Comparison of ENCODE assay signal across 10 cellular contexts in the genomic region with DNA sequence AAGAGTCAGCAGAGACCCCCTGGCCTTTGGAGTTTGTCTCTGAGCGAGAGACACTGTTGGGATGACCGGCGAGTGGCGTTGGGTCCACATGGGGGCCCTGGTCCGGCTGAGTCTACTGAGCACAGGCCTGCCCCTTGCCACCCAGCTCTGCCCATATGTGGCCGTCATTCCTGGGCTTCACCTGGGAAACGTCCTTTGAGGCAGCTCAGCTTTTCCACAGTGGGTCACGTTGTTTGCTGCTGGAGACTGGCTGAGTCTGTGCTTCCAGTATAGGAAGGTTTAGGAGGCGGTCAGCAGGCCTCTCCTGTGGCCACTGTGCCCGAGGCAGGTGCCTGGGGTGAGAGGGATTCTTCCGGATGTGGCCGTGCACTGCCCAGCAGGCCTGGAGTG. TPM values are rescaled to one million over a fixed set of nuclear protein-coding genes. Genes with fewer than 3 reads are reported as not detected.
DNase-seq lines count a peak whose midpoint lies in the region; ATAC-seq and TF ChIP-seq lines count a peak whose summit lies in the region.
"Had no signal": no experiment of that assay in that cellular context is flagged by ENCODE, and none has a peak within 500 bp of the region (broad histone marks: within the 10 kb centered on the region; RNA-seq: fewer than 3 reads in every experiment).

No MANE protein-coding gene starts in this region.

- DNase-seq in H9 (no peak), SJCRH30 (no peak), esophagus muscularis mucosa (ENCODE audit: extremely low spot score) (no peak), KG1 (lab: John Stamatoyannopoulos, UW) (no peak), caudate nucleus (lab: John Stamatoyannopoulos, UW) (no peak)
- DNase-seq: NCI-H1694 had no signal

- H3K79me1 ChIP-seq in H9 (ENCODE audit: insufficient read depth, low read depth, low read length, poor library complexity, severe bottlenecking), result no peaks in the 10 kb centered on the region

- no peak overlapping the region for H4K8ac ChIP-seq in H9 (replicated peaks; ENCODE audit: insufficient read length, low read depth, low read length)

- no peak for TF ChIP-seq POLR2A in esophagus muscularis mucosa (IDR thresholded peaks at IDR 0.05; ENCODE audit: low read depth)

- no peaks in the 10 kb centered on the region for H3K4me1 ChIP-seq in H9 (ENCODE audit: insufficient read depth, low read length)
- H3K4me1 ChIP-seq in SJCRH30, result peaks cover 23% of the 10 kb centered on the region
- H3K4me1 ChIP-seq in esophagus muscularis mucosa, result peaks cover 45 to 54% (median 51%) of the 10 kb centered on the region in 4 donors

- H3K4me3 ChIP-seq in SJCRH30 (no peak overlapping the region), esophagus muscularis mucosa (no peak overlapping the region)

- H3K27me3 ChIP-seq in H9 (ENCODE audit: insufficient read depth, low read length) (no peaks in the 10 kb centered on the region; the same call in 1 of the 2 replicates), SJCRH30 (no peaks in the 10 kb centered on the region), esophagus muscularis mucosa (peaks cover 0 to 11% (median 0%) of the 10 kb centered on the region in 4 donors)

- H2BK20ac ChIP-seq in H9 (ENCODE audit: low read depth, low read length, poor library complexity, severe bottlenecking), result no peak overlapping the region

- no peak overlapping the region for H2BK12ac ChIP-seq in H9 (ENCODE audit: insufficient read length, low read depth, low read length)

- no peak overlapping the region for H3K27ac Mint-ChIP-seq in H9
- peak overlapping the region; percentile 65 for H3K27ac Mint-ChIP-seq in stimulated activated memory B cell treated with anti-CD40 and anti-IgM and Interleukin-4, amounts not matched to agents 10 μg/mL and 1 μg/mL and 100 μg/mL, for 72 hours

- no peaks in the 10 kb centered on the region for H3K36me3 Mint-ChIP-seq in H9 (ENCODE audit: insufficient read depth in 1 of 3, low read depth in 3 of 3)
- no peaks in the 10 kb centered on the region for H3K36me3 Mint-ChIP-seq in stimulated activated memory B cell treated with anti-CD40 and anti-IgM and Interleukin-4, amounts not matched to agents 10 μg/mL and 1 μg/mL and 100 μg/mL, for 72 hours

- H3K27ac ChIP-seq in H9 (ENCODE audit: insufficient read length, low read depth, low read length), result no peak overlapping the region
- peak overlapping the region; percentile 63; the same call in 1 of the 2 replicates for H3K27ac ChIP-seq in SJCRH30
- peak overlapping the region in 3 of 4 donors; percentile 49 to 68 (median 65) for H3K27ac ChIP-seq in esophagus muscularis mucosa (replicated peaks in 1 of 4)
- H3K27ac ChIP-seq in caudate nucleus (ENCODE audit: low read depth, low read length), result no peak overlapping the region

- no peak overlapping the region for H3K23ac ChIP-seq in H9 (ENCODE audit: insufficient read length, low read depth, low read length)

- no peak for TF ChIP-seq CTCF in H9 (conservative IDR thresholded peaks at IDR 0.05)
- TF ChIP-seq CTCF in esophagus muscularis mucosa (IDR thresholded peaks at IDR 0.05), result no peak

- no peak overlapping the region for H2BK15ac ChIP-seq in H9 (ENCODE audit: low read depth, low read length)

- H3K79me2 ChIP-seq in H9 (ENCODE audit: insufficient read depth, low read length), result no peaks in the 10 kb centered on the region

- no peaks in the 10 kb centered on the region for H3K9me3 ChIP-seq in H9 (ENCODE audit: control insufficient read depth, low read depth, low read length)
- no peaks in the 10 kb centered on the region for H3K9me3 ChIP-seq in SJCRH30 (replicated peaks)
- H3K9me3 ChIP-seq in esophagus muscularis mucosa, result no peaks in the 10 kb centered on the region

- H3K18ac ChIP-seq in H9 (ENCODE audit: insufficient read length, low read depth, low read length), result no peak overlapping the region

- peaks cover 19% of the 10 kb centered on the region for H3K27me3 Mint-ChIP-seq in H9 (ENCODE audit: low read depth)
- H3K27me3 Mint-ChIP-seq in stimulated activated memory B cell treated with anti-CD40 and anti-IgM and Interleukin-4, amounts not matched to agents 10 μg/mL and 1 μg/mL and 100 μg/mL, for 72 hours, result no peaks in the 10 kb centered on the region

- H3K4me1 Mint-ChIP-seq in H9, result peaks cover 11 to 32% of the 10 kb centered on the region in 2 experiments
- H3K4me1 Mint-ChIP-seq in stimulated activated memory B cell treated with anti-CD40 and anti-IgM and Interleukin-4, amounts not matched to agents 10 μg/mL and 1 μg/mL and 100 μg/mL, for 72 hours, result peaks cover 66% of the 10 kb centered on the region

- no peak for TF ChIP-seq EP300 in esophagus muscularis mucosa (IDR thresholded peaks at IDR 0.05)

- intact Hi-C loops in esophagus muscularis mucosa (cut with DNase I), result no loop called here

- no peak overlapping the region for H4K5ac ChIP-seq in H9 (ENCODE audit: insufficient read length, low read depth, low read length)

- no peak overlapping the region for H3K4ac ChIP-seq in H9 (ENCODE audit: low read depth, low read length)

- H2AK5ac ChIP-seq in H9 (ENCODE audit: insufficient read length, low read length), result no peak overlapping the region

- H3K4me2 ChIP-seq in H9 (ENCODE audit: insufficient read depth, insufficient read length, low read length), result no peak overlapping the region

- peaks cover 3% of the 10 kb centered on the region for H4K20me1 ChIP-seq in H9 (ENCODE audit: control insufficient read depth, insufficient read depth, insufficient read length)

- no peak overlapping the region for H3K56ac ChIP-seq in H9 (ENCODE audit: insufficient read length, low read depth, low read length)

- H3K36me3 ChIP-seq in SJCRH30 (no peaks in the 10 kb centered on the region), esophagus muscularis mucosa (no peaks in the 10 kb centered on the region)

- H3K4me3 Mint-ChIP-seq in H9, result peak overlapping the region; percentile 11 to 66; a peak in 1 of 5 replicates
- H3K4me3 Mint-ChIP-seq in stimulated activated memory B cell treated with anti-CD40 and anti-IgM and Interleukin-4, amounts not matched to agents 10 μg/mL and 1 μg/mL and 100 μg/mL, for 72 hours, result no peak overlapping the region

- H2BK5ac ChIP-seq in H9 (ENCODE audit: insufficient read length, low read length), result no peak overlapping the region

- no peaks in the 10 kb centered on the region; a peak in 1 of 5 replicates for H3K9me3 Mint-ChIP-seq in H9
- no peaks in the 10 kb centered on the region for H3K9me3 Mint-ChIP-seq in stimulated activated memory B cell treated with anti-CD40 and anti-IgM and Interleukin-4, amounts not matched to agents 10 μg/mL and 1 μg/mL and 100 μg/mL, for 72 hours

- no peak overlapping the region for H3K14ac ChIP-seq in H9 (ENCODE audit: insufficient read depth, low read length)

- no peak overlapping the region for H4K91ac ChIP-seq in H9 (ENCODE audit: insufficient read length, low read depth, low read length)

- no peak overlapping the region for H3K9ac ChIP-seq in H9 (ENCODE audit: extremely low read depth, insufficient read length, low read length)

- no peak overlapping the region for H2BK120ac ChIP-seq in H9 (ENCODE audit: low read depth, low read length, poor library complexity, severe bottlenecking)

- no CpG with 5 or more reads among the region's 12 CpGs for WGBS in H9 (ENCODE audit: extremely low coverage, insufficient read length, low lambda C conversion rate)
- 63% methylated on average over 12 of the region's 12 CpGs for WGBS in esophagus muscularis mucosa

- no peak overlapping the region for H2AFZ ChIP-seq in H9 (ENCODE audit: low read length)

- no peak for ATAC-seq in stimulated activated memory B cell treated with anti-CD40 and anti-IgM and Interleukin-4, amounts not matched to agents 10 μg/mL and 1 μg/mL and 100 μg/mL, for 72 hours
- ATAC-seq in HG03442 (IDR thresholded peaks at IDR 0.05; ENCODE audit: unreplicated experiment), result no peak

- peaks cover 7% of the 10 kb centered on the region for H3K23me2 ChIP-seq in H9 (ENCODE audit: insufficient read length, low read depth, low read length, poor library complexity, severe bottlenecking)

- no peak overlapping the region for H3T11ph ChIP-seq in H9 (ENCODE audit: low read length)

RNA-seq across cellular contexts. Expression of gene ADAM8, which starts 17.1 kb away (rescaled TPM):
- total RNA-seq in H9 (2021) (4.5 and 5.4 TPM in 2 replicates), esophagus muscularis mucosa (1 to 10 TPM; 1.2 to 8.9 (median 2.3) TPM)
- 0.56 and 0.67 TPM in 2 replicates for total RNA-seq in SJCRH30 (2014; rRNA removed; shearing (Covaris generic))

RNA-seq across cellular contexts. Expression of gene VENTX, which starts 21.9 kb away (rescaled TPM):
- total RNA-seq in H9 (2021) (10.9 and 11.1 TPM in 2 replicates), esophagus muscularis mucosa (1 to 10 TPM in 3 of 4 donors, under 1 TPM in 1; 0.46 to 2.5 (median 2.0) TPM)
- total RNA-seq in SJCRH30 (2014; rRNA removed; shearing (Covaris generic)), result 0.10 and 0.26 TPM in 2 replicates

RNA-seq across cellular contexts. Expression of gene UTF1, which starts 29.6 kb away (rescaled TPM):
- total RNA-seq in H9 (2021), result 31.5 and 38.6 TPM in 2 replicates
- total RNA-seq in SJCRH30 (2014; rRNA removed; shearing (Covaris generic)), result not detected in 2 replicates
- total RNA-seq in esophagus muscularis mucosa, result not detected
- total RNA-seq: esophagus mucosa, mucosa of gallbladder had no signal

RNA-seq across cellular contexts. Expression of gene TUBGCP2, which starts 49.1 kb away (rescaled TPM):
- total RNA-seq in H9 (2021) (52.4 and 53.5 TPM in 2 replicates), esophagus muscularis mucosa (10 to 100 TPM; 30.2 to 54.4 (median 39.0) TPM)
- total RNA-seq in SJCRH30 (2014; rRNA removed; shearing (Covaris generic)), result 23.3 and 24.4 TPM in 2 replicates

RNA-seq across cellular contexts. Expression of gene ZNF511, which starts 49.1 kb away (rescaled TPM):
- total RNA-seq in H9 (2021), result 83.6 and 89.4 TPM in 2 replicates
- 23.9 and 28.5 TPM in 2 replicates for total RNA-seq in SJCRH30 (2014; rRNA removed; shearing (Covaris generic))
- 10 to 100 TPM; 22.9 to 34.8 (median 33.0) TPM for total RNA-seq in esophagus muscularis mucosa

Comparison
In these comparisons a context has a peak if more than half of its experiments do, and no peak if none do; other contexts are left out.
1. H3K27ac ChIP-seq: peak in SJCRH30 (single experiment) and esophagus muscularis mucosa (3 of 4); none in H9 (single experiment) and caudate nucleus (single experiment).
2. RNA of gene UTF1, which starts 29.6 kb away (total RNA-seq): 31.5 to 38.6 TPM in H9; not detected in SJCRH30 and not detected in esophagus muscularis mucosa; every median in the first group is over 10 times any median in the second.